ENCODE assay signal across 8 cellular contexts in the genomic region with DNA sequence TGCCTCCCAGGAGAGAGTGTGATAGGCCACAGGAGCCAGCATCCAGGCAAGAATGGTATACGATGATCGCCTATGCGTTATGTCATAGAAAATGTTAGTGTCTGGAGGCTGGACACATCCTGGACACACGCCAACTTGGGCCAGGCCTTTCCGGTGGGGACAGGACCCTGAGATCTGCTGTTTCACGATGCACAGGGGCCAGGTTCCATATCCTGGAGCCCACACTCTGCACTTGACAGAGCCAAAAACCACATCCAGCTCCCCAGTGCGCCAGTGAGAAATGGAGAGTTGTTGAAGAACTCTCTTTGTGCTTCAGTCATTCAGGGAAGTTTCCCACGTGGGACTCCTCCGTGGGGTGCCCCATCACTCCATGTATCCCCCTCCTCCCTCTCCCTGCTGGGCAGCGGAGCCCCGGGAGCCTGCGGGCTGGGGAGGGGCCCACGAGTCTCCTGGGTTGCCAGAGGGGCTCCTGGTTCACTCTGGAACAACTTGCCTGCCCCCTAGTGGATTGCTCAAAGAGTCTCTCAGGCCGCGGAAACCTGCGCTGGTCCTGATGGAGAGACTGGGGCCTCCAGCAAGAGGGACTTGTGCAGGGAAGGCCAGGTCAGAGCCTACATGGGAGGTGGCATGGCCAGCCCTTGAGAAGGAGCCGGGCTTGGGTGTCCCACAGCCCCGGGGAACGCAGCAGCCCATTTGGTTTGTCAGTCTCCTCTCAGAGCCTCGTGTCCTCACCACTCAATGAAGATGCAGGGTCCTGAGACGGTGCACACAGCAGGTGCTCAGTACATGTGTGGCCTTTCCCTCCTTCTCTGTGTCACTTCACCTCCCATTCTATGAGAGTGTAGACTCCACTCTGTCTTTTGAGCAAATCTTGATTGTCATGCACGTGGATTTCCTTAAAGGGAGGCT. TPM values are rescaled to one million over a fixed set of nuclear protein-coding genes. Genes with fewer than 3 reads are reported as not detected.
DNase-seq lines count a peak whose midpoint lies in the region; ATAC-seq and TF ChIP-seq lines count a peak whose summit lies in the region.

No MANE protein-coding gene starts in this region.

- TF ChIP-seq CTCF in glutamatergic neuron (IDR thresholded peaks at IDR 0.05; ENCODE audit: partially characterized antibody, unreplicated experiment): peak; percentile 79

- intact Hi-C loops in posterior vena cava (cut with DNase I): loop anchor here in 1 of 2 donors (5.0 kb wide), 1 partner anchor 83 kb away; no protein-coding TSS in a partner anchor

- no peak overlapping the region for H3K27ac ChIP-seq in SK-N-MC

- no peaks in the 10 kb centered on the region for H3K27me3 ChIP-seq in MG63

- DNase-seq in NCI-H187 (lab: John Stamatoyannopoulos, UW) (peak; percentile 31 to 52), NCI-H187 treated with DMSO at 0.1 percent for 48 hours (lab: John Stamatoyannopoulos, UW) (no peak), MG63 (peak; percentile 56), SK-N-MC (ENCODE audit: low read depth, low spot score) (peak; percentile 28), glutamatergic neuron (peak; percentile 83), posterior vena cava (ENCODE audit: low spot score) (peak; percentile 89)
- DNase-seq in activated naive CD4-positive, alpha-beta T cell treated with anti-CD3 and anti-CD28 coated beads, Interleukin-2, amount 10 ng/mL, durations not matched to agents 7 days and 5 days: peak; percentile 79

- no peaks in the 10 kb centered on the region for H3K9me3 ChIP-seq in MG63
- H3K9me3 ChIP-seq in SK-N-MC (ENCODE audit: low read depth, low read length): no peaks in the 10 kb centered on the region

- no peak overlapping the region for H3K9ac ChIP-seq in SK-N-MC (ENCODE audit: insufficient read length)

- CTCF ChIA-PET in activated naive CD4-positive, alpha-beta T cell treated with anti-CD3 and anti-CD28 coated beads, Interleukin-2, amount 10 ng/mL, durations not matched to agents 7 days and 5 days (lab: Charles Lee): interaction anchor here (0.6 to 3.7 kb wide), 6 partner anchors 10 to 473 kb away, joined by 3 to 19 read pairs (median 5); no protein-coding TSS in a partner anchor

- H3K9me3 Mint-ChIP-seq in activated naive CD4-positive, alpha-beta T cell treated with anti-CD3 and anti-CD28 coated beads, Interleukin-2, amount 10 ng/mL, durations not matched to agents 7 days and 5 days: no peaks in the 10 kb centered on the region
- H3K9me3 Mint-ChIP-seq in glutamatergic neuron (ENCODE audit: unreplicated experiment): peaks cover 7% of the 10 kb centered on the region

- no peak overlapping the region for H3K27ac Mint-ChIP-seq in activated naive CD4-positive, alpha-beta T cell treated with anti-CD3 and anti-CD28 coated beads, Interleukin-2, amount 10 ng/mL, durations not matched to agents 7 days and 5 days
- no peak overlapping the region for H3K27ac Mint-ChIP-seq in glutamatergic neuron (ENCODE audit: unreplicated experiment)

- no peak for ATAC-seq in GM21515 (IDR thresholded peaks at IDR 0.05; ENCODE audit: unreplicated experiment)

- no peaks in the 10 kb centered on the region for H3K36me3 ChIP-seq in MG63
- no peaks in the 10 kb centered on the region for H3K36me3 ChIP-seq in SK-N-MC (ENCODE audit: insufficient read depth, low read length)

- H3K4me3 ChIP-seq in MG63 (no peak overlapping the region), SK-N-MC (0 out of 2 replicates have a peak overlapping the region, but pooled peaks have one; percentile 36)

- H3K4me3 Mint-ChIP-seq in activated naive CD4-positive, alpha-beta T cell treated with anti-CD3 and anti-CD28 coated beads, Interleukin-2, amount 10 ng/mL, durations not matched to agents 7 days and 5 days: no peak overlapping the region
- no peak overlapping the region for H3K4me3 Mint-ChIP-seq in glutamatergic neuron (ENCODE audit: unreplicated experiment)

- H3K36me3 Mint-ChIP-seq in activated naive CD4-positive, alpha-beta T cell treated with anti-CD3 and anti-CD28 coated beads, Interleukin-2, amount 10 ng/mL, durations not matched to agents 7 days and 5 days: no peaks in the 10 kb centered on the region
- no peaks in the 10 kb centered on the region for H3K36me3 Mint-ChIP-seq in glutamatergic neuron (ENCODE audit: unreplicated experiment)

- H3K27me3 Mint-ChIP-seq in activated naive CD4-positive, alpha-beta T cell treated with anti-CD3 and anti-CD28 coated beads, Interleukin-2, amount 10 ng/mL, durations not matched to agents 7 days and 5 days: peaks cover 53% of the 10 kb centered on the region
- H3K27me3 Mint-ChIP-seq in glutamatergic neuron (ENCODE audit: unreplicated experiment): peaks cover 23% of the 10 kb centered on the region

- peaks cover 34% of the 10 kb centered on the region for H3K4me1 Mint-ChIP-seq in activated naive CD4-positive, alpha-beta T cell treated with anti-CD3 and anti-CD28 coated beads, Interleukin-2, amount 10 ng/mL, durations not matched to agents 7 days and 5 days
- peaks cover 4% of the 10 kb centered on the region for H3K4me1 Mint-ChIP-seq in glutamatergic neuron (ENCODE audit: low read depth, unreplicated experiment)

RNA-seq across cellular contexts. Expression of gene LRRC32, which starts 10.2 kb away (rescaled TPM):
- not detected in 2 replicates for total RNA-seq in MG63 (2014; rRNA removed; shearing (Covaris generic); ENCODE audit: low replicate concordance)
- total RNA-seq in glutamatergic neuron (ENCODE audit: unreplicated experiment) (0.39 TPM), posterior vena cava (100 to 1,000 TPM; 108 to 142 TPM)

Comparison
In these comparisons a context has a peak if more than half of its experiments do, and no peak if none do; other contexts are left out.
1. RNA of gene LRRC32, which starts 10.2 kb away (total RNA-seq): 108 to 142 TPM in posterior vena cava; 0.39 TPM in glutamatergic neuron (single experiment) and not detected in MG63; every median in the first group is over 10 times any median in the second.